ENCODE assay signal across 1 cellular context in the genomic region with DNA sequence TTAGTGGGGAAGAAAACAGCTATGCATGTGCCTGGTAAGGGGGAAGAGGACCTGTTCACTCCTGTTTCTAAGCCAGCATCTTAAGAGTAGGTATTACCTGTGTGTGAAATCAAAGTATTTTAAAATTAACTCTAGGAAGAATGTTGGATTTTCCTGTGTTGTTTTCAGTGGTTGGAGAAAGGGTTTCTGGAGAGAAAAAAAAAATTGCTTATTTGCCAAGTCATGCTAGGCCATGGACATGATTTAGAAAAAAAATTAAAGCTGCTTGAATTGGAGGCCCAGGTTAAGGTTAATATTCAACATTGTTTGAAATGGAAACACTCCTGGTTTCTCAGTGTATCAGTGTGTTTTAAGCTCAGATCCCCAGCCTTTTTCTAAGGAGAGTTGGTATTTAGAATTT.
TF ChIP-seq lines count a peak whose summit lies in the region.

No MANE protein-coding gene starts in this region.

TF ChIP-seq in GM23338, 12 proteins besides CTCF, POLR2A, EP300 and RAD21 (continued from another document):
- TF ChIP-seq, protein P1, sequence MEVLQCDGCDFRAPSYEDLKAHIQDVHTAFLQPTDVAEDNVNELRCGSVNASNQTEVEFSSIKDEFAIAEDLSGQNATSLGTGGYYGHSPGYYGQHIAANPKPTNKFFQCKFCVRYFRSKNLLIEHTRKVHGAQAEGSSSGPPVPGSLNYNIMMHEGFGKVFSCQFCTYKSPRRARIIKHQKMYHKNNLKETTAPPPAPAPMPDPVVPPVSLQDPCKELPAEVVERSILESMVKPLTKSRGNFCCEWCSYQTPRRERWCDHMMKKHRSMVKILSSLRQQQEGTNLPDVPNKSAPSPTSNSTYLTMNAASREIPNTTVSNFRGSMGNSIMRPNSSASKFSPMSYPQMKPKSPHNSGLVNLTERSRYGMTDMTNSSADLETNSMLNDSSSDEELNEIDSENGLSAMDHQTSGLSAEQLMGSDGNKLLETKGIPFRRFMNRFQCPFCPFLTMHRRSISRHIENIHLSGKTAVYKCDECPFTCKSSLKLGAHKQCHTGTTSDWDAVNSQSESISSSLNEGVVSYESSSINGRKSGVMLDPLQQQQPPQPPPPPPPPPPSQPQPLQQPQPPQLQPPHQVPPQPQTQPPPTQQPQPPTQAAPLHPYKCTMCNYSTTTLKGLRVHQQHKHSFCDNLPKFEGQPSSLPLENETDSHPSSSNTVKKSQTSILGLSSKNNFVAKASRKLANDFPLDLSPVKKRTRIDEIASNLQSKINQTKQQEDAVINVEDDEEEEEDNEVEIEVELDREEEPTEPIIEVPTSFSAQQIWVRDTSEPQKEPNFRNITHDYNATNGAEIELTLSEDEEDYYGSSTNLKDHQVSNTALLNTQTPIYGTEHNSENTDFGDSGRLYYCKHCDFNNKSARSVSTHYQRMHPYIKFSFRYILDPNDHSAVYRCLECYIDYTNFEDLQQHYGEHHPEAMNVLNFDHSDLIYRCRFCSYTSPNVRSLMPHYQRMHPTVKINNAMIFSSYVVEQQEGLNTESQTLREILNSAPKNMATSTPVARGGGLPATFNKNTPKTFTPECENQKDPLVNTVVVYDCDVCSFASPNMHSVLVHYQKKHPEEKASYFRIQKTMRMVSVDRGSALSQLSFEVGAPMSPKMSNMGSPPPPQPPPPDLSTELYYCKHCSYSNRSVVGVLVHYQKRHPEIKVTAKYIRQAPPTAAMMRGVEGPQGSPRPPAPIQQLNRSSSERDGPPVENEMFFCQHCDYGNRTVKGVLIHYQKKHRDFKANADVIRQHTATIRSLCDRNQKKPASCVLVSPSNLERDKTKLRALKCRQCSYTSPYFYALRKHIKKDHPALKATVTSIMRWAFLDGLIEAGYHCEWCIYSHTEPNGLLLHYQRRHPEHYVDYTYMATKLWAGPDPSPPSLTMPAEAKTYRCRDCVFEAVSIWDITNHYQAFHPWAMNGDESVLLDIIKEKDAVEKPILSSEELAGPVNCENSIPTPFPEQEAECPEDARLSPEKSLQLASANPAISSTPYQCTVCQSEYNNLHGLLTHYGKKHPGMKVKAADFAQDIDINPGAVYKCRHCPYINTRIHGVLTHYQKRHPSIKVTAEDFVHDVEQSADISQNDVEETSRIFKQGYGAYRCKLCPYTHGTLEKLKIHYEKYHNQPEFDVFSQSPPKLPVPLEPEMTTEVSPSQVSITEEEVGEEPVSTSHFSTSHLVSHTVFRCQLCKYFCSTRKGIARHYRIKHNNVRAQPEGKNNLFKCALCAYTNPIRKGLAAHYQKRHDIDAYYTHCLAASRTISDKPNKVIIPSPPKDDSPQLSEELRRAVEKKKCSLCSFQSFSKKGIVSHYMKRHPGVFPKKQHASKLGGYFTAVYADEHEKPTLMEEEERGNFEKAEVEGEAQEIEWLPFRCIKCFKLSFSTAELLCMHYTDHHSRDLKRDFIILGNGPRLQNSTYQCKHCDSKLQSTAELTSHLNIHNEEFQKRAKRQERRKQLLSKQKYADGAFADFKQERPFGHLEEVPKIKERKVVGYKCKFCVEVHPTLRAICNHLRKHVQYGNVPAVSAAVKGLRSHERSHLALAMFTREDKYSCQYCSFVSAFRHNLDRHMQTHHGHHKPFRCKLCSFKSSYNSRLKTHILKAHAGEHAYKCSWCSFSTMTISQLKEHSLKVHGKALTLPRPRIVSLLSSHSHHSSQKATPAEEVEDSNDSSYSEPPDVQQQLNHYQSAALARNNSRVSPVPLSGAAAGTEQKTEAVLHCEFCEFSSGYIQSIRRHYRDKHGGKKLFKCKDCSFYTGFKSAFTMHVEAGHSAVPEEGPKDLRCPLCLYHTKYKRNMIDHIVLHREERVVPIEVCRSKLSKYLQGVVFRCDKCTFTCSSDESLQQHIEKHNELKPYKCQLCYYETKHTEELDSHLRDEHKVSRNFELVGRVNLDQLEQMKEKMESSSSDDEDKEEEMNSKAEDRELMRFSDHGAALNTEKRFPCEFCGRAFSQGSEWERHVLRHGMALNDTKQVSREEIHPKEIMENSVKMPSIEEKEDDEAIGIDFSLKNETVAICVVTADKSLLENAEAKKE (CRISPR knock-in tag; IDR thresholded peaks at IDR 0.05), result no peak
- TF ChIP-seq EZH2phosphoT487 (IDR thresholded peaks at IDR 0.05; ENCODE audit: unreplicated experiment) (no peak), POLR2AphosphoS5 (IDR thresholded peaks at IDR 0.05; ENCODE audit: low read depth) (no peak), CREB1 (CRISPR knock-in tag; IDR thresholded peaks at IDR 0.05; ENCODE audit: low read depth) (no peak), NANOG (IDR thresholded peaks at IDR 0.05; ENCODE audit: borderline replicate concordance) (no peak), JUNB (IDR thresholded peaks at IDR 0.05; ENCODE audit: unreplicated experiment) (no peak), EZH2 (IDR thresholded peaks at IDR 0.05; ENCODE audit: low read depth, unreplicated experiment) (no peak)
- TF ChIP-seq, protein P2, sequence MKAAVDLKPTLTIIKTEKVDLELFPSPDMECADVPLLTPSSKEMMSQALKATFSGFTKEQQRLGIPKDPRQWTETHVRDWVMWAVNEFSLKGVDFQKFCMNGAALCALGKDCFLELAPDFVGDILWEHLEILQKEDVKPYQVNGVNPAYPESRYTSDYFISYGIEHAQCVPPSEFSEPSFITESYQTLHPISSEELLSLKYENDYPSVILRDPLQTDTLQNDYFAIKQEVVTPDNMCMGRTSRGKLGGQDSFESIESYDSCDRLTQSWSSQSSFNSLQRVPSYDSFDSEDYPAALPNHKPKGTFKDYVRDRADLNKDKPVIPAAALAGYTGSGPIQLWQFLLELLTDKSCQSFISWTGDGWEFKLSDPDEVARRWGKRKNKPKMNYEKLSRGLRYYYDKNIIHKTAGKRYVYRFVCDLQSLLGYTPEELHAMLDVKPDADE (IDR thresholded peaks at IDR 0.05), result no peak
TF ChIP-seq in GM23338: peak in this region for 0.
